15 cellular contexts compared by ENCODE assay signal in the genomic region with DNA sequence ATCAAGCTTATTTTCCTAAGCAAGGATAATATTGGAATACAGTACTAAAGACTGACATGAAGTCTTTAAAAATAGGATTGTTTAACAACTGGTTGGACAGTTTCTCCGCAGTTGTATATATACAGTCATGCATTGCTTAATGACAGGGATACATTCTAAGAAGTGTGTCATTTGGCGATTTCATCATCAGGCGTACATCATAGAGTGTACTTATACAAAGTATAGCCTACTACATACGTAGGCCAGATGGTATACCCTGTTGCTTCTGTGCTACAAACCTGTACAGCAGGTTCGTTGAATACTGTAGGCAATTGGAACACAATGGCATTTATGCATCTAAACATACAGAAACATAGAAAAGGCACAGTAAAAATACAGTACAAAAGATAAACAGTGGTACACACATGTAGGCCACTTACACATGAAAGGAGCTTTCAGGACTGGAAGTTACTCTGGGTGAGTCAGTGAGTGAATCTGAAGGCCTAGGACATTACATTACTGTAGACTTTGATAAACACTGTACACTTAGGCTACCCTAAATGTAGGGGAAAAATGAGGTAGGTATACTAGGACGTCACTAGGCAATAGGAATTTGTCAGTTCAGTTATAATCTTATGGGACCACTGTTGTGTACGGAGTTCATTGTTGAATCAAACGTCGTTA. TPM values are rescaled to one million over a fixed set of nuclear protein-coding genes. Genes with fewer than 3 reads are reported as not detected.
DNase-seq lines count a peak whose midpoint lies in the region; ATAC-seq and TF ChIP-seq lines count a peak whose summit lies in the region.
"Had no signal": no experiment of that assay in that cellular context is flagged by ENCODE, and none has a peak within 500 bp of the region (broad histone marks: within the 10 kb centered on the region; RNA-seq: fewer than 3 reads in every experiment).

No MANE protein-coding gene starts in this region.

- H3K27me3 ChIP-seq in smooth muscle cell (ENCODE audit: low read depth) (no peaks in the 10 kb centered on the region), uterus (no peaks in the 10 kb centered on the region)
- H3K27me3 ChIP-seq: stomach had no signal

- intact Hi-C loops in activated naive CD4-positive, alpha-beta T cell treated with anti-CD3 and anti-CD28 coated beads for 36 hours (cut with micrococcal nuclease): loop anchor here (1.0 kb wide), 1 partner anchor 9 kb away; no protein-coding TSS in a partner anchor
- intact Hi-C loops in uterus (cut with DNase I; ENCODE audit: low total_unique reads): no loop called here

- CTCF ChIA-PET in activated naive CD4-positive, alpha-beta T cell treated with anti-CD3 and anti-CD28 coated beads for 36 hours (lab: Charles Lee): interaction anchor here (1.4 to 3.8 kb wide), 4 partner anchors 9 to 16 kb away, joined by 3 to 23 read pairs (median 8); no protein-coding TSS in a partner anchor

- no peaks in the 10 kb centered on the region for H3K36me3 ChIP-seq in smooth muscle cell (ENCODE audit: low read depth)
- no peaks in the 10 kb centered on the region for H3K36me3 ChIP-seq in uterus

- H3K9me3 ChIP-seq in smooth muscle cell (replicated peaks; ENCODE audit: low read depth) (no peaks in the 10 kb centered on the region), uterus (no peaks in the 10 kb centered on the region)
- H3K9me3 ChIP-seq: stomach had no signal

- H3K36me3 Mint-ChIP-seq in activated naive CD4-positive, alpha-beta T cell treated with anti-CD3 and anti-CD28 coated beads for 36 hours (ENCODE audit: low read depth): peaks cover 20% of the 10 kb centered on the region
- H3K36me3 Mint-ChIP-seq in activated naive CD8-positive, alpha-beta T cell treated with anti-CD3 and anti-CD28 coated beads, Interleukin-2, amount 50 U/mL, for 24 hours (ENCODE audit: low read depth): peaks cover 18% of the 10 kb centered on the region

- 88% methylated on average over 9 of the region's 9 CpGs for WGBS in smooth muscle cell (ENCODE audit: low lambda C conversion rate)

- no peak for DNase-seq in activated naive CD4-positive, alpha-beta T cell treated with anti-CD3 and anti-CD28 coated beads for 36 hours
- no peak for DNase-seq in activated naive CD4-positive, alpha-beta T cell (lab: John Stamatoyannopoulos, UW)
- DNase-seq in MV-4-11 (lab: John Stamatoyannopoulos, UW): peak; percentile 60
- DNase-seq in activated naive CD8-positive, alpha-beta T cell treated with anti-CD3 and anti-CD28 coated beads, Interleukin-2, amount 50 U/mL, for 24 hours: no peak
- no peak for DNase-seq in smooth muscle cell (lab: John Stamatoyannopoulos, UW; ENCODE audit: unreplicated experiment)
- no peak for DNase-seq in dermis blood vessel endothelial cell
- no peak for DNase-seq in uterus
- DNase-seq: activated naive CD4-positive, alpha-beta T cell treated with Interleukin-2 at 50 U/mL for 16 hours; DND-41; erythroblast; MM.1S; NCI-H2029; stimulated activated CD4-positive, alpha-beta T cell treated with anti-CD3 and anti-CD28 coated beads, Interleukin-15, amount 100 ng/mL, for 24 hours; stomach had no signal

- peak; percentile 38 for ATAC-seq in activated naive CD8-positive, alpha-beta T cell treated with anti-CD3 and anti-CD28 coated beads, Interleukin-2, amount 50 U/mL, for 24 hours
- no peak for ATAC-seq in GM21825 (IDR thresholded peaks at IDR 0.05; ENCODE audit: unreplicated experiment)

- peaks cover 80% of the 10 kb centered on the region for H3K4me1 Mint-ChIP-seq in activated naive CD4-positive, alpha-beta T cell treated with anti-CD3 and anti-CD28 coated beads for 36 hours (ENCODE audit: low read depth)
- peaks cover 86% of the 10 kb centered on the region for H3K4me1 Mint-ChIP-seq in activated naive CD8-positive, alpha-beta T cell treated with anti-CD3 and anti-CD28 coated beads, Interleukin-2, amount 50 U/mL, for 24 hours

- no peaks in the 10 kb centered on the region for H4K20me1 ChIP-seq in smooth muscle cell (ENCODE audit: low read depth)

- TF ChIP-seq CTCF in smooth muscle cell (IDR thresholded peaks at IDR 0.05; ENCODE audit: borderline replicate concordance, insufficient read depth, poor library complexity, severe bottlenecking): no peak
- TF ChIP-seq CTCF in uterus (IDR thresholded peaks at IDR 0.05): no peak

- no peak for TF ChIP-seq POLR2A in uterus (IDR thresholded peaks at IDR 0.05)

- H3F3A ChIP-seq in smooth muscle cell (ENCODE audit: low read depth): no peaks in the 10 kb centered on the region

- H3K27ac Mint-ChIP-seq in activated naive CD4-positive, alpha-beta T cell treated with anti-CD3 and anti-CD28 coated beads for 36 hours: peak overlapping the region; percentile 89
- peak overlapping the region; percentile 95 for H3K27ac Mint-ChIP-seq in activated naive CD8-positive, alpha-beta T cell treated with anti-CD3 and anti-CD28 coated beads, Interleukin-2, amount 50 U/mL, for 24 hours

- H3K4me1 ChIP-seq in smooth muscle cell (ENCODE audit: low read depth) (peaks cover 28% of the 10 kb centered on the region), uterus (peaks cover 0 to 10% of the 10 kb centered on the region in 2 donors)

- H3K27ac ChIP-seq in smooth muscle cell (ENCODE audit: low read depth) (peak overlapping the region; percentile 51), uterus (no peak overlapping the region)
- H3K27ac ChIP-seq: stomach had no signal

- H3K4me3 ChIP-seq in smooth muscle cell (no peak overlapping the region), uterus (no peak overlapping the region)
- H3K4me3 ChIP-seq: stomach had no signal

- H3K4me3 Mint-ChIP-seq in activated naive CD4-positive, alpha-beta T cell treated with anti-CD3 and anti-CD28 coated beads for 36 hours: no peak overlapping the region
- H3K4me3 Mint-ChIP-seq in activated naive CD8-positive, alpha-beta T cell treated with anti-CD3 and anti-CD28 coated beads, Interleukin-2, amount 50 U/mL, for 24 hours: no peak overlapping the region

- no peak overlapping the region for H3K9ac ChIP-seq in smooth muscle cell (ENCODE audit: low read depth)

- H3K27me3 Mint-ChIP-seq in activated naive CD4-positive, alpha-beta T cell treated with anti-CD3 and anti-CD28 coated beads for 36 hours (ENCODE audit: low read depth): no peaks in the 10 kb centered on the region
- H3K27me3 Mint-ChIP-seq in activated naive CD8-positive, alpha-beta T cell treated with anti-CD3 and anti-CD28 coated beads, Interleukin-2, amount 50 U/mL, for 24 hours: no peaks in the 10 kb centered on the region

- no peaks in the 10 kb centered on the region for H3K9me3 Mint-ChIP-seq in activated naive CD4-positive, alpha-beta T cell treated with anti-CD3 and anti-CD28 coated beads for 36 hours
- H3K9me3 Mint-ChIP-seq in activated naive CD8-positive, alpha-beta T cell treated with anti-CD3 and anti-CD28 coated beads, Interleukin-2, amount 50 U/mL, for 24 hours: no peaks in the 10 kb centered on the region

- H2AFZ ChIP-seq in smooth muscle cell (ENCODE audit: low read depth): no peak overlapping the region

- peaks cover 56% of the 10 kb centered on the region for H3K79me2 ChIP-seq in smooth muscle cell (ENCODE audit: low read depth)

- peak overlapping the region; percentile 41 for H3K4me2 ChIP-seq in smooth muscle cell

RNA-seq across cellular contexts. Expression of gene HECA, which starts 20.1 kb away (rescaled TPM):
- 10 to 100 TPM; 61.1 to 61.2 TPM for total RNA-seq in activated naive CD4-positive, alpha-beta T cell treated with anti-CD3 and anti-CD28 coated beads for 36 hours
- total RNA-seq in smooth muscle cell (19.7 and 21.3 TPM in 2 replicates), dermis blood vessel endothelial cell (37.8 and 44.6 TPM in 2 replicates), uterus (10 to 100 TPM; 11.3 to 38.4 (median 25.7) TPM)
- 7.2 and 7.7 TPM in 2 replicates for polyA plus RNA-seq in smooth muscle cell
